Comparison of ENCODE assay signal across 26 cellular contexts in the genomic region with DNA sequence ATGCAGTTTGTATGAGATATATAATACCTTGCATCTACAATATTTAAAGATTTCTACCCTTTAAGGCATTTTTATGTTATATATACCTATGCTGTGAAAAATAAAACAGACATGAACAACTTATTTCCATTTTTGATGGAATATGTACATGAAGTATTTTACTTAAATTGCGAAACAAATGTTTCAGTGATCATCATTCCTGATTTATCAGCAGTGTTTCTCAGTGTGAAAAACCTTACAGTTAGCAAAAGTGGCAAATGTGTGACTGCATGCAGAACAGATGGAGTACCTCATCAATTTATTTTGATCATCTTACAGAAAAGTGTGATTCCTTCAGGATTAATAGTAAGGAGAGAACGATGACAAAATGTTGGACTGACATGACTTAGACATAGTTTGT.
DNase-seq lines count a peak whose midpoint lies in the region; ATAC-seq lines count a peak whose summit lies in the region.
"Had no signal": no experiment of that assay in that cellular context is flagged by ENCODE, and none has a peak within 500 bp of the region (broad histone marks: within the 10 kb centered on the region; RNA-seq: fewer than 3 reads in every experiment).

No MANE protein-coding gene starts in this region.

- DNase-seq in HCEC 1CT, result peak; percentile 32
- DNase-seq in adipocyte (ENCODE audit: low read depth), result peak; percentile 46
- peak; percentile 35 for DNase-seq in fibroblast of peridontal ligament (ENCODE audit: extremely low read depth)
- DNase-seq in OCI-M1 (lab: John Stamatoyannopoulos, UW), result no peak
- DNase-seq in D341Med (ENCODE audit: low spot score), result no peak
- DNase-seq in HK-2 (ENCODE audit: unreplicated experiment), result no peak
- DNase-seq: C1 segment of cervical spinal cord; Caco-2; CD8-positive, alpha-beta T cell; DMS79 treated with DMSO at 0.1 percent for 48 hours; GOT3; Kasumi-1; NCI-H1092 treated with DMSO at 0.1 percent for 48 hours; NCI-H146; NCI-H1930; NCI-H2107; NCI-H446; NCI-H524 treated with DMSO at 0.1 percent for 48 hours; NCI-H774; NK-92 treated with Interleukin-12 subunit alpha and Interleukin-12 subunit beta, amount 100 ng/mL, for 24 hours; Right ventricle myocardium superior; RPMI8226; T-cell had no signal

- H3K36me3 ChIP-seq in adipocyte (ENCODE audit: control insufficient read depth, insufficient read depth, low read length, severe bottlenecking), result no peaks in the 10 kb centered on the region
- H3K36me3 ChIP-seq: SJSA1 had no signal

- no peak for ATAC-seq in GM21528 (IDR thresholded peaks at IDR 0.05; ENCODE audit: low FRiP score, unreplicated experiment)
- ATAC-seq: A549; CD8-positive, alpha-beta T cell; T-cell had no signal

- H3K27me3 ChIP-seq in adipocyte (replicated peaks; ENCODE audit: control insufficient read depth, insufficient read depth, low read length), result no peaks in the 10 kb centered on the region
- H3K27me3 ChIP-seq: SJSA1 had no signal

- no peak overlapping the region for H3K4me3 ChIP-seq in adipocyte (ENCODE audit: low read length)
- H3K4me3 ChIP-seq: A549, SJSA1 had no signal

- H3K4me1 ChIP-seq in adipocyte (ENCODE audit: control insufficient read depth, insufficient read depth, low read length), result peaks cover 7% of the 10 kb centered on the region
- H3K4me1 ChIP-seq: A549, Caco-2 had no signal

- no peaks in the 10 kb centered on the region for H3K9me3 ChIP-seq in adipocyte (ENCODE audit: control insufficient read depth, low read length)
- H3K9me3 ChIP-seq: A549, Caco-2, SJSA1 had no signal

- H3K9ac ChIP-seq in adipocyte (ENCODE audit: low read length), result no peak overlapping the region

Comparison
In these comparisons a context has a peak if more than half of its experiments do, and no peak if none do; other contexts are left out.
1. DNase-seq: peak in HCEC 1CT (single experiment), adipocyte (single experiment) and fibroblast of peridontal ligament (single experiment); none in OCI-M1 (single experiment), D341Med (single experiment) and HK-2 (single experiment).